29 cellular contexts compared by ENCODE assay signal in genomic region chr2:189916651-189917050, GRCh38.
"Had no signal": no experiment of that assay in that cellular context is flagged by ENCODE, and none has a peak within 500 bp of the region (broad histone marks: within the 10 kb centered on the region; RNA-seq: fewer than 3 reads in every experiment).

No MANE protein-coding gene starts in this region.

- H3K4me1 ChIP-seq: stomach, suprapubic skin, testis, thyroid gland, tibial artery, tibial nerve, transverse colon, upper lobe of left lung, upper lobe of right lung, uterus, vagina had no signal

- ATAC-seq: stimulated activated effector memory CD8-positive, alpha-beta T cell treated with anti-CD3 and anti-CD28 coated beads, Interleukin-12 subunit alpha, Interleukin-12 subunit beta, amount 100 ng/mL, for 72 hours; stimulated activated memory B cell treated with anti-CD40 and anti-IgM and Interleukin-4, amounts not matched to agents 10 μg/mL and 1 μg/mL and 100 μg/mL, for 72 hours; stimulated activated naive B cell treated with anti-CD40 and anti-IgM and Interleukin-4, amounts not matched to agents 10 μg/mL and 1 μg/mL and 100 μg/mL, for 72 hours; stimulated activated naive CD8-positive, alpha-beta T cell treated with anti-CD3 and anti-CD28 coated beads, Interleukin-15, amount 100 ng/mL, for 72 hours; stimulated activated naive CD8-positive, alpha-beta T cell treated with anti-CD3 and anti-CD28 coated beads, Interleukin-15, Interleukin-2, amounts not matched to agents 100 U/mL and 50 U/mL, for 24 hours; upper lobe of right lung had no signal

- H3K27ac ChIP-seq: stomach, suprapubic skin, testis, thoracic aorta, thyroid gland, tibial artery, tibial nerve, transverse colon, upper lobe of left lung, upper lobe of right lung, uterus, vagina had no signal

- DNase-seq: stimulated activated CD4-positive, alpha-beta T cell treated with anti-CD3 and anti-CD28 coated beads, Interleukin-2, amount 100 ng/mL, for 48 hours; stimulated activated CD4-positive, alpha-beta T cell treated with anti-CD3 and anti-CD28 coated beads, Interleukin-4, amount 100 ng/mL, for 1 hour; stimulated activated CD4-positive, alpha-beta T cell treated with anti-CD3 and anti-CD28 coated beads, Interleukin-4, amount 100 ng/mL, for 24 hours; stimulated activated CD4-positive, alpha-beta T cell treated with anti-CD3 and anti-CD28 coated beads, Interleukin-4, amount 100 ng/mL, for 4 hours; stimulated activated CD8-positive, alpha-beta memory T cell treated with anti-CD3 and anti-CD28 coated beads, Interleukin-4, amount 100 ng/mL, for 48 hours; stimulated activated naive B cell treated with anti-CD40 and anti-IgM and Interleukin-4, amounts not matched to agents 10 μg/mL and 1 μg/mL and 100 μg/mL, for 72 hours; stimulated activated naive CD4-positive, alpha-beta T cell; stimulated activated naive CD4-positive, alpha-beta T cell treated with Interleukin-2 at 50 U/mL for 16 hours; stimulated activated naive CD8-positive, alpha-beta T cell treated with anti-CD3 and anti-CD28 coated beads, Interleukin-15, amount 100 ng/mL, for 72 hours; stimulated activated naive CD8-positive, alpha-beta T cell treated with anti-CD3 and anti-CD28 coated beads, Interleukin-15, Interleukin-2, amounts not matched to agents 100 U/mL and 50 U/mL, for 24 hours; stomach; substantia nigra; testis; thyroid gland; tibial artery; transverse colon; trophoblast cell; upper lobe of left lung; upper lobe of right lung; uterus had no signal

- H3K9me3 ChIP-seq: stomach, suprapubic skin, testis, thoracic aorta, thyroid gland, tibial artery, tibial nerve, transverse colon, upper lobe of left lung, upper lobe of right lung, uterus, vagina had no signal

- H3K9me3 Mint-ChIP-seq: stimulated activated effector memory CD8-positive, alpha-beta T cell treated with anti-CD3 and anti-CD28 coated beads, Interleukin-12 subunit alpha, Interleukin-12 subunit beta, amount 100 ng/mL, for 72 hours; stimulated activated naive CD8-positive, alpha-beta T cell treated with anti-CD3 and anti-CD28 coated beads, Interleukin-15, amount 100 ng/mL, for 72 hours had no signal

- FAIRE-seq: urothelium cell line had no signal

- H3K27me3 ChIP-seq: stomach, suprapubic skin, testis, thyroid gland, tibial artery, tibial nerve, transverse colon, upper lobe of left lung, upper lobe of right lung, uterus, vagina had no signal

- H3K27ac Mint-ChIP-seq: stimulated activated effector memory CD8-positive, alpha-beta T cell treated with anti-CD3 and anti-CD28 coated beads, Interleukin-12 subunit alpha, Interleukin-12 subunit beta, amount 100 ng/mL, for 72 hours; stimulated activated memory B cell treated with anti-CD40 and anti-IgM and Interleukin-4, amounts not matched to agents 10 μg/mL and 1 μg/mL and 100 μg/mL, for 72 hours; stimulated activated naive B cell treated with anti-CD40 and anti-IgM and Interleukin-4, amounts not matched to agents 10 μg/mL and 1 μg/mL and 100 μg/mL, for 72 hours; stimulated activated naive CD8-positive, alpha-beta T cell treated with anti-CD3 and anti-CD28 coated beads, Interleukin-15, amount 100 ng/mL, for 72 hours; stimulated activated naive CD8-positive, alpha-beta T cell treated with anti-CD3 and anti-CD28 coated beads, Interleukin-15, Interleukin-2, amounts not matched to agents 100 ng/mL and 50 ng/mL, for 24 hours; type B pancreatic cell had no signal

- H3K36me3 Mint-ChIP-seq: stimulated activated effector memory CD8-positive, alpha-beta T cell treated with anti-CD3 and anti-CD28 coated beads, Interleukin-12 subunit alpha, Interleukin-12 subunit beta, amount 100 ng/mL, for 72 hours; stimulated activated memory B cell treated with anti-CD40 and anti-IgM and Interleukin-4, amounts not matched to agents 10 μg/mL and 1 μg/mL and 100 μg/mL, for 72 hours; type B pancreatic cell had no signal

- H3K4me1 Mint-ChIP-seq: stimulated activated effector memory CD8-positive, alpha-beta T cell treated with anti-CD3 and anti-CD28 coated beads, Interleukin-12 subunit alpha, Interleukin-12 subunit beta, amount 100 ng/mL, for 72 hours; stimulated activated memory B cell treated with anti-CD40 and anti-IgM and Interleukin-4, amounts not matched to agents 10 μg/mL and 1 μg/mL and 100 μg/mL, for 72 hours; stimulated activated naive B cell treated with anti-CD40 and anti-IgM and Interleukin-4, amounts not matched to agents 10 μg/mL and 1 μg/mL and 100 μg/mL, for 72 hours; stimulated activated naive CD8-positive, alpha-beta T cell treated with anti-CD3 and anti-CD28 coated beads, Interleukin-15, amount 100 ng/mL, for 72 hours had no signal

- H3K4me3 Mint-ChIP-seq: stimulated activated effector memory CD8-positive, alpha-beta T cell treated with anti-CD3 and anti-CD28 coated beads, Interleukin-12 subunit alpha, Interleukin-12 subunit beta, amount 100 ng/mL, for 72 hours; stimulated activated memory B cell treated with anti-CD40 and anti-IgM and Interleukin-4, amounts not matched to agents 10 μg/mL and 1 μg/mL and 100 μg/mL, for 72 hours; stimulated activated naive B cell treated with anti-CD40 and anti-IgM and Interleukin-4, amounts not matched to agents 10 μg/mL and 1 μg/mL and 100 μg/mL, for 72 hours; stimulated activated naive CD8-positive, alpha-beta T cell treated with anti-CD3 and anti-CD28 coated beads, Interleukin-15, amount 100 ng/mL, for 72 hours; stimulated activated naive CD8-positive, alpha-beta T cell treated with anti-CD3 and anti-CD28 coated beads, Interleukin-15, Interleukin-2, amounts not matched to agents 100 ng/mL and 50 ng/mL, for 24 hours; type B pancreatic cell had no signal

- H3K4me3 ChIP-seq: stomach, suprapubic skin, testis, thoracic aorta, thyroid gland, tibial artery, tibial nerve, transverse colon, upper lobe of left lung, upper lobe of right lung, uterus, vagina had no signal

- H3K36me3 ChIP-seq: stomach, suprapubic skin, thoracic aorta, thyroid gland, tibial artery, tibial nerve, transverse colon, upper lobe of left lung, upper lobe of right lung, uterus, vagina had no signal
